Comparison of ENCODE assay signal across 32 cellular contexts in genomic region chr12:7161327-7161726, GRCh38. TPM values are rescaled to one million over a fixed set of nuclear protein-coding genes. Genes with fewer than 3 reads are reported as not detected.
"Had no signal": no experiment of that assay in that cellular context is flagged by ENCODE, and none has a peak within 500 bp of the region (broad histone marks: within the 10 kb centered on the region; RNA-seq: fewer than 3 reads in every experiment).

No MANE protein-coding gene starts in this region.

- ATAC-seq: foreskin keratinocyte; gastroesophageal sphincter; heart left ventricle; left colon; left ventricle myocardium superior; natural killer cell; stimulated activated effector memory CD8-positive, alpha-beta T cell treated with anti-CD3 and anti-CD28 coated beads, Interleukin-12 subunit alpha, Interleukin-12 subunit beta, amount 100 ng/mL, for 72 hours; stimulated activated naive CD8-positive, alpha-beta T cell treated with anti-CD3 and anti-CD28 coated beads, Interleukin-15, Interleukin-2, amounts not matched to agents 100 U/mL and 50 U/mL, for 24 hours had no signal

- H3K36me3 ChIP-seq: prostate gland, right atrium auricular region, thoracic aorta, uterus had no signal

- H3K4me1 ChIP-seq: foreskin keratinocyte, upper lobe of right lung, uterus had no signal

- H3K27me3 ChIP-seq: right atrium auricular region, upper lobe of right lung, uterus had no signal

- H3K9me3 Mint-ChIP-seq: memory B cell; natural killer cell; stimulated activated effector memory CD8-positive, alpha-beta T cell treated with anti-CD3 and anti-CD28 coated beads, Interleukin-12 subunit alpha, Interleukin-12 subunit beta, amount 100 ng/mL, for 72 hours had no signal

- H3K4me3 ChIP-seq: coronary artery, esophagus muscularis mucosa, gastroesophageal sphincter, heart left ventricle, lung, prostate gland, right atrium auricular region, thoracic aorta, tibial nerve, upper lobe of right lung, uterus had no signal

- H3K27ac ChIP-seq: coronary artery, esophagus muscularis mucosa, foreskin keratinocyte, gastroesophageal sphincter, heart left ventricle, neutrophil, prostate gland, right atrium auricular region, thoracic aorta, tibial nerve, upper lobe of right lung, uterus had no signal

- H3K4me3 Mint-ChIP-seq: immature natural killer cell; memory B cell; natural killer cell; stimulated activated effector memory CD8-positive, alpha-beta T cell treated with anti-CD3 and anti-CD28 coated beads, Interleukin-12 subunit alpha, Interleukin-12 subunit beta, amount 100 ng/mL, for 72 hours had no signal

- DNase-seq: dermis blood vessel endothelial cell; effector memory CD4-positive, alpha-beta T cell; foreskin keratinocyte; heart left ventricle; hypothalamus; immature natural killer cell; islet precursor cell; kidney glomerular epithelial cell; left colon; left ventricle myocardium superior; natural killer cell; stimulated activated CD4-positive, alpha-beta T cell treated with anti-CD3 and anti-CD28 coated beads, Interleukin-2, amount 100 ng/mL, for 24 hours; stimulated activated CD4-positive, alpha-beta T cell treated with anti-CD3 and anti-CD28 coated beads, Interleukin-4, amount 100 ng/mL, for 24 hours; stimulated activated naive CD8-positive, alpha-beta T cell treated with anti-CD3 and anti-CD28 coated beads, Interleukin-15, Interleukin-2, amounts not matched to agents 100 U/mL and 50 U/mL, for 24 hours; upper lobe of right lung; uterus had no signal

- FAIRE-seq: endothelial cell of umbilical vein had no signal

- H3K9me3 ChIP-seq: esophagus muscularis mucosa, gastroesophageal sphincter, heart left ventricle, neutrophil, prostate gland, right atrium auricular region, thoracic aorta, tibial nerve, upper lobe of right lung, uterus had no signal

- H3K4me1 Mint-ChIP-seq: immature natural killer cell had no signal

- H3K27ac Mint-ChIP-seq: immature natural killer cell, memory B cell, natural killer cell had no signal

- H3K36me3 Mint-ChIP-seq: natural killer cell had no signal

RNA-seq across cellular contexts. Expression of gene RBP5, which starts 32.6 kb away (rescaled TPM):
- total RNA-seq: dermis blood vessel endothelial cell, endothelial cell of umbilical vein, epithelial cell of proximal tubule, fibroblast of lung, foreskin keratinocyte, mononuclear cell, natural killer cell, right atrium auricular region, skeletal muscle tissue had no signal
- polyA plus RNA-seq: fibroblast of lung, foreskin keratinocyte, immature natural killer cell had no signal
